ENCODE assay signal across 1 cellular context in the genomic region with DNA sequence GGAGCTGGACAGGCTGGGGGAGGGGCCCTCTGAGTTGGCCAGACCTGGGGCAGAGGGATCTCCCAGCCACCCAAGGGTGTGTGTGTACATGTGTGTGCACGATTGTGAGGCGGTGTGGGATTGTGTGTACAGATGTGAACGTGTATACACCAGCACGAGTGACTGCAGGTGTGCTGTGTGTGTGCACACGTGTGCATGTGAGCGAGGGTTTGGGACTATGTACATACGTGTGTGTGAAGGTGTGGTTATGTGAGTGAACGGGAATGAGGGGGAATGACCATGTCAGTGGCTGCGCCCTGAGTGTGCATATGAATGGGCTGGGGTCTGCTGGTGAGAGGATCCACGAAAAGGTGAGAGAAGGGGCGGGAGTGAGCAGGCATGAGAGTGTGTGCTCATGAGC.
TF ChIP-seq lines count a peak whose summit lies in the region.

No MANE protein-coding gene starts in this region.

TF ChIP-seq in HepG2, 621 proteins besides CTCF, POLR2A, EP300 and RAD21:
- no peak for TF ChIP-seq ZBTB3 (CRISPR knock-in tag; IDR thresholded peaks at IDR 0.05; ENCODE audit: borderline replicate concordance, low read depth)
- TF ChIP-seq, protein P1, sequence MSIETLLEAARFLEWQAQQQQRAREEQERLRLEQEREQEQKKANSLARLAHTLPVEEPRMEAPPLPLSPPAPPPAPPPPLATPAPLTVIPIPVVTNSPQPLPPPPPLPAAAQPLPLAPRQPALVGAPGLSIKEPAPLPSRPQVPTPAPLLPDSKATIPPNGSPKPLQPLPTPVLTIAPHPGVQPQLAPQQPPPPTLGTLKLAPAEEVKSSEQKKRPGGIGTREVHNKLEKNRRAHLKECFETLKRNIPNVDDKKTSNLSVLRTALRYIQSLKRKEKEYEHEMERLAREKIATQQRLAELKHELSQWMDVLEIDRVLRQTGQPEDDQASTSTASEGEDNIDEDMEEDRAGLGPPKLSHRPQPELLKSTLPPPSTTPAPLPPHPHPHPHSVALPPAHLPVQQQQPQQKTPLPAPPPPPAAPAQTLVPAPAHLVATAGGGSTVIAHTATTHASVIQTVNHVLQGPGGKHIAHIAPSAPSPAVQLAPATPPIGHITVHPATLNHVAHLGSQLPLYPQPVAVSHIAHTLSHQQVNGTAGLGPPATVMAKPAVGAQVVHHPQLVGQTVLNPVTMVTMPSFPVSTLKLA (IDR thresholded peaks at IDR 0.05): peak; percentile 75
- TF ChIP-seq, protein P2, sequence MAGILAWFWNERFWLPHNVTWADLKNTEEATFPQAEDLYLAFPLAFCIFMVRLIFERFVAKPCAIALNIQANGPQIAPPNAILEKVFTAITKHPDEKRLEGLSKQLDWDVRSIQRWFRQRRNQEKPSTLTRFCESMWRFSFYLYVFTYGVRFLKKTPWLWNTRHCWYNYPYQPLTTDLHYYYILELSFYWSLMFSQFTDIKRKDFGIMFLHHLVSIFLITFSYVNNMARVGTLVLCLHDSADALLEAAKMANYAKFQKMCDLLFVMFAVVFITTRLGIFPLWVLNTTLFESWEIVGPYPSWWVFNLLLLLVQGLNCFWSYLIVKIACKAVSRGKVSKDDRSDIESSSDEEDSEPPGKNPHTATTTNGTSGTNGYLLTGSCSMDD (CRISPR knock-in tag; IDR thresholded peaks at IDR 0.05): no peak
